8 cellular contexts compared by ENCODE assay signal in the genomic region with DNA sequence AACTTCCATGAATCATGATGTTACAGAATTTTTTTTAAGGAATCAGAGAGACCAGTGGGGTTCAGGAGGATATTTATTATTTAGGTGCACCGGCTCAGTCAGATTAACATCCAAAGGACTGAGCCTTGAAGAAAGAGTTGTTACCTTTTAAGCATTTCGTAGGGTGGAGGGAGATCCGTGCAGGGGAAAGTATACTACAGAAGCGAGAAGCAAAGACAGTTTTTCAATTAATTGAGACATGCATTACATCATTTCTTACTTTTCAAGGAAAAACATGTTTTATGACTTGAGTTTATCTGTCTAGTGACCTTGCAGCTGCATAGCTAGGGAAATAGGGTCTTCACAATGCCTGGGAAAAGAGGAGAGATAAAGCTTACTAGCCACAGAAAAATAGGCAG. TPM values are rescaled to one million over a fixed set of nuclear protein-coding genes. Genes with fewer than 3 reads are reported as not detected.
DNase-seq lines count a peak whose midpoint lies in the region; ATAC-seq, FAIRE-seq and TF ChIP-seq lines count a peak whose summit lies in the region.
"Not testable (repeated sequence)": the region's sequence is repeated elsewhere in the genome, so short reads cannot be mapped to it uniquely, and the experiment has no call there.

No MANE protein-coding gene starts in this region.

- peaks cover 13% of the 10 kb centered on the region for H3K9me3 ChIP-seq in BLaER1
- H3K9me3 ChIP-seq in SJSA1 (replicated peaks); K562 (replicated peaks; ENCODE audit: control insufficient read depth, insufficient read depth, low read depth, low read length); iPS-20b (ENCODE audit: insufficient read depth, low read depth, low read length); neuron (ENCODE audit: low read length): not testable (repeated sequence)

- peak overlapping the region; percentile 39 for H3K4me2 ChIP-seq in BLaER1
- peak overlapping the region; percentile 36 for H3K4me2 ChIP-seq in GM23338
- peak overlapping the region; percentile 14 for H3K4me2 ChIP-seq in KMS-11
- H3K4me2 ChIP-seq in K562 (ENCODE audit: insufficient read depth, low read length): peak overlapping the region; percentile 84

- TF ChIP-seq CTCF in GM23338 (conservative IDR thresholded peaks at IDR 0.05; ENCODE audit: low read depth in 2 of 2); KMS-11 (conservative IDR thresholded peaks at IDR 0.05; ENCODE audit: low read depth, low read length); K562 (IDR thresholded peaks at IDR 0.05 in 2 of 3, conservative IDR thresholded peaks at IDR 0.05 in 1 of 3; ENCODE audit: insufficient read depth in 2 of 3, low read depth in 1 of 3, low read length in 3 of 3); endothelial cell (IDR thresholded peaks at IDR 0.05; ENCODE audit: unreplicated experiment): not testable (repeated sequence)

- H3K9ac ChIP-seq in BLaER1 (peak overlapping the region; percentile 39; the same call in 1 of the 2 replicates), K562 (ENCODE audit: insufficient read depth in 1 of 2, low read depth in 2 of 2, low read length in 2 of 2) (peak overlapping the region; percentile 81 to 88; a peak in 3 of 4 replicates), iPS-20b (ENCODE audit: low read depth, low read length) (peak overlapping the region; percentile 56; the same call in 1 of the 2 replicates)
- not testable (repeated sequence) for H3K9ac ChIP-seq in KMS-11

- H3K36me3 Mint-ChIP-seq in GM23338 (ENCODE audit: low read depth); endothelial cell (ENCODE audit: low read depth, unreplicated experiment): not testable (repeated sequence)

- H3K9me1 ChIP-seq in K562 (ENCODE audit: control insufficient read depth, insufficient read depth, low read length): not testable (repeated sequence)

- H3K27me3 ChIP-seq in BLaER1; GM23338 (ENCODE audit: insufficient read depth); KMS-11 (ENCODE audit: insufficient read depth, low read depth); SJSA1 (replicated peaks); K562 (ENCODE audit: control insufficient read depth in 2 of 2, insufficient read depth in 2 of 2, low read length in 2 of 2); iPS-20b (ENCODE audit: insufficient read depth, low read length); neuron (ENCODE audit: insufficient read depth, low read length): not testable (repeated sequence)

- CTCF ChIA-PET in K562 (lab: Yijun Ruan, JAX; ENCODE audit: low intra/inter-chr PET ratio): not testable (repeated sequence)

- FAIRE-seq in K562 (lab: Jason Lieb, UNC): not testable (repeated sequence)

- BruUV-seq in K562 (replicated peaks; lab: Mats Ljungman, UMichigan): not testable (repeated sequence)

- ATAC-seq in GM23338 (peak; percentile 28), K562 (peak; percentile 30)

- not testable (repeated sequence) for H3K9me2 ChIP-seq in GM23338 (ENCODE audit: insufficient read depth)

- peak overlapping the region; percentile 40; the same call in 1 of the 2 replicates for H2AFZ ChIP-seq in GM23338
- peak overlapping the region; percentile 11 for H2AFZ ChIP-seq in KMS-11 (ENCODE audit: low read depth)
- H2AFZ ChIP-seq in K562 (ENCODE audit: low read depth, low read length): peak overlapping the region; percentile 97
- peak overlapping the region; percentile 14 for H2AFZ ChIP-seq in neuron (ENCODE audit: low read depth, low read length)

- H3K27ac Mint-ChIP-seq in GM23338: peak overlapping the region; percentile 96
- H3K27ac Mint-ChIP-seq in endothelial cell (ENCODE audit: unreplicated experiment): not testable (repeated sequence)

- in situ Hi-C loops in K562 (cut with MboI): not testable (repeated sequence)

- not testable (repeated sequence) for H3K9me3 Mint-ChIP-seq in GM23338; endothelial cell (ENCODE audit: unreplicated experiment)

- peaks cover 12% of the 10 kb centered on the region for H3K27me3 Mint-ChIP-seq in GM23338 (ENCODE audit: insufficient read depth, low read depth, poor library complexity)
- not testable (repeated sequence) for H3K27me3 Mint-ChIP-seq in endothelial cell (ENCODE audit: unreplicated experiment)

- H3K4me3 Mint-ChIP-seq in GM23338: not testable (repeated sequence)
- H3K4me3 Mint-ChIP-seq in endothelial cell (ENCODE audit: unreplicated experiment): peak overlapping the region; percentile 4

- intact Hi-C loops in K562 (cut with micrococcal nuclease): loop anchor here (2.0 kb wide), 2 partner anchors 24 to 1228 kb away; no protein-coding TSS in a partner anchor

- TF ChIP-seq POLR2A in K562 (conservative IDR thresholded peaks at IDR 0.05): not testable (repeated sequence)

- H3K36me3 ChIP-seq in BLaER1; GM23338 (ENCODE audit: insufficient read depth); KMS-11 (ENCODE audit: insufficient read depth); SJSA1; K562 (ENCODE audit: control insufficient read depth, insufficient read depth, low read length); iPS-20b (ENCODE audit: insufficient read depth, low read depth, low read length); neuron (ENCODE audit: insufficient read depth, low read length): not testable (repeated sequence)

- H3K79me2 ChIP-seq in GM23338 (replicated peaks; ENCODE audit: insufficient read depth); KMS-11 (ENCODE audit: insufficient read depth, low read depth); K562 (ENCODE audit: control insufficient read depth, insufficient read depth, low read length): not testable (repeated sequence)

- H3K4me1 Mint-ChIP-seq in GM23338: peaks cover 22% of the 10 kb centered on the region
- not testable (repeated sequence) for H3K4me1 Mint-ChIP-seq in endothelial cell (ENCODE audit: unreplicated experiment)

- not testable (repeated sequence) for H3K4me3 ChIP-seq in BLaER1; GM23338; KMS-11 (IDR thresholded peaks at IDR 0.05; ENCODE audit: insufficient read depth, low read depth, low read length); SJSA1; iPS-20b (ENCODE audit: low read length); neuron (ENCODE audit: low read length)
- peak overlapping the region; percentile 6; the same call in 1 of the 2 replicates for H3K4me3 ChIP-seq in K562

- H3K4me1 ChIP-seq in BLaER1 (peaks cover 38% of the 10 kb centered on the region), GM23338 (ENCODE audit: insufficient read depth) (peaks cover 13% of the 10 kb centered on the region), KMS-11 (ENCODE audit: low read depth, poor library complexity, severe bottlenecking) (peaks cover 34% of the 10 kb centered on the region), SJSA1 (replicated peaks) (peaks cover 40% of the 10 kb centered on the region), K562 (replicated peaks in 1 of 2; ENCODE audit: control insufficient read depth in 2 of 2, insufficient read depth in 2 of 2, low read length in 2 of 2) (peaks cover 18 to 32% of the 10 kb centered on the region in 2 experiments), iPS-20b (ENCODE audit: insufficient read depth, low read length) (peaks cover 16% of the 10 kb centered on the region; the same call in 1 of the 2 replicates)
- H3K4me1 ChIP-seq in neuron (ENCODE audit: insufficient read depth, low read length): not testable (repeated sequence)

- not testable (repeated sequence) for H3F3A ChIP-seq in GM23338 (replicated peaks; ENCODE audit: low read depth)

- not testable (repeated sequence) for TF ChIP-seq RAD21 in K562 (CRISPR knock-in tag; conservative IDR thresholded peaks at IDR 0.05 in 1 of 2, IDR thresholded peaks at IDR 0.05 in 1 of 2)

- not testable (repeated sequence) for H3K27ac ChIP-seq in BLaER1; iPS-20b (ENCODE audit: low read length)
- peak overlapping the region; percentile 76 for H3K27ac ChIP-seq in GM23338 (ENCODE audit: low read depth)
- H3K27ac ChIP-seq in KMS-11: peak overlapping the region; percentile 52; the same call in 1 of the 2 replicates
- peak overlapping the region; percentile 93 for H3K27ac ChIP-seq in SJSA1
- peak overlapping the region; percentile 97 for H3K27ac ChIP-seq in K562 (ENCODE audit: extremely low read depth, low read depth, low read length)

- not testable (repeated sequence) for H4K20me1 ChIP-seq in BLaER1; GM23338 (replicated peaks; ENCODE audit: insufficient read depth); KMS-11 (ENCODE audit: insufficient read depth); K562 (replicated peaks; ENCODE audit: control insufficient read depth, insufficient read depth, low read length)

- peak; percentile 44; the same call in 1 of the 2 replicates for TF ChIP-seq EP300 in K562 (IDR thresholded peaks at IDR 0.05; ENCODE audit: low read length)

- POLR2A ChIA-PET in K562 (lab: Yijun Ruan, JAX): interaction anchor here (0.6 to 8.2 kb wide), 10 partner anchors 13 to 721 kb away, joined by 3 to 149 read pairs (median 4); partner anchors contain the start of gene TNPO3

- DNase-seq in GM23338 (ENCODE audit: low spot score); SJSA1 (ENCODE audit: low read depth in 1 of 2, low spot score in 2 of 2); endothelial cell (ENCODE audit: low spot score): not testable (repeated sequence)
- DNase-seq in K562 (ENCODE audit: extremely low read depth in 1 of 4, low spot score in 3 of 4): peak in 1 of 4 experiments; percentile 67

- WGBS in K562 (ENCODE audit: insufficient coverage, low coverage, missing lambda C conversion rate): 3% methylated on average over 4 of the region's 4 CpGs

RNA-seq across cellular contexts. Expression of gene TNPO3, which starts 12.2 kb away (rescaled TPM):
- total RNA-seq in GM23338 (2014; rRNA removed; shearing (Covaris generic)): 127 TPM in 2 replicates
- polyA plus RNA-seq in GM23338 (2016; fragmentation: Nextera tagmentation; extraction: Ambion mirVana): 29.2 and 38.2 TPM in 2 replicates
- total RNA-seq in SJSA1 (2014; rRNA removed; shearing (Covaris generic)): 45.5 and 61.5 TPM in 2 replicates
- total RNA-seq in K562 (2011; cell fraction: chromatin; rRNA removed; ENCODE audit: low replicate concordance): 125 and 155 TPM in 2 replicates
- 66.7 and 71.2 TPM in 2 replicates for total RNA-seq in K562 (2011; cell fraction: nucleolus; rRNA removed)
- 79.6 and 84.8 TPM in 2 replicates for total RNA-seq in K562 (2011; cell fraction: nucleoplasm; rRNA removed)
- 97.4 and 108 TPM in 2 replicates for total RNA-seq in K562 (2014; rRNA removed)
- total RNA-seq in K562 (2014; rRNA removed; fragmentation: Illumina TruSeq; extraction: Trizol): 110 and 113 TPM in 2 replicates
- 112 and 120 TPM in 2 replicates for total RNA-seq in K562 (2015; rRNA removed; fragmentation: Illumina TruSeq; extraction: Trizol)
- total RNA-seq in K562 (2021): 111 and 118 TPM in 2 replicates
- 92.3 and 125 TPM in 2 replicates for polyA plus RNA-seq in K562 (2011; rRNA removed)
- polyA plus RNA-seq in K562 (2011; cell fraction: cytosol; rRNA removed): 91.4 and 102 TPM in 2 replicates
- polyA plus RNA-seq in K562 (2011; cell fraction: nucleus; rRNA removed): 131 and 151 TPM in 2 replicates
- 89.9 and 94.1 TPM in 2 replicates for polyA plus RNA-seq in K562 (2012)
- 123 and 124 TPM in 2 replicates for polyA plus RNA-seq in K562 (2014; fragmentation: Illumina TruSeq; extraction: Trizol)
- 10 to 100 TPM; 35.8 to 46.0 TPM for polyA plus RNA-seq in K562 (2014; fragmentation: Nextera tagmentation; extraction: Ambion mirVana)
- polyA plus RNA-seq in K562 (2014; rRNA removed): 87.2 and 93.9 TPM in 2 replicates
- polyA minus RNA-seq in K562 (2011; rRNA and poly(A)+ RNA removed): 177 and 236 TPM in 2 replicates
- polyA minus RNA-seq in K562 (2011; cell fraction: cytosol; rRNA and poly(A)+ RNA removed): 67.4 and 93.8 TPM in 2 replicates
- polyA minus RNA-seq in K562 (2011; cell fraction: nucleus; rRNA and poly(A)+ RNA removed): 61.0 and 114 TPM in 2 replicates
- total RNA-seq in endothelial cell (ENCODE audit: unreplicated experiment): 42.6 TPM

Comparison
In these comparisons a context has a peak if more than half of its experiments do, and no peak if none do; other contexts are left out.
1. H3K4me2 ChIP-seq: peak in every context shown above with its lines; median percentile 84 in K562; 39 in BLaER1; 36 in GM23338; 14 in KMS-11.
2. H2AFZ ChIP-seq: peak in every context shown above with its lines; median percentile 97 in K562; 40 in GM23338; 14 in neuron; 11 in KMS-11.